3 cellular contexts compared by ENCODE assay signal in the genomic region with DNA sequence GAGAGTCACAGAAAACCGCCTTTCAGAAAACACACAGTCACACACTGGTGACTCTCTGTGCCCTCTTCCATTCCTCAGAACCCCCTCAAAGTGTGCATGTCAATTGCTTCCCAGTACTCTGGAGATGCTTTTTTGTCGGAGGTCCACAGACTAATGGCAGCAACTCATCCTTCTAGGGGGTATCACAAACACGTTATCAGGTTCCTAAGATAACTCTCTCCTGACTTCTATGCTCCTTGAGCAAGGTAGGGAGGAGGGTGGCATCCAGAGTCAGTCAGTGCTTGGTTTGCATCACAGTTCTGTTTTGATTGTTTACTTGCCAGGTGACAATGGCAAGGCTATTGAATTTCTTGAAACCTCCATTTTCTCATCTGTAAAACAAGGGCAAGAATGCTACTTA.
TF ChIP-seq lines count a peak whose summit lies in the region.

No MANE protein-coding gene starts in this region.

TF ChIP-seq in GM23338, 12 proteins besides CTCF, POLR2A, EP300 and RAD21:
- TF ChIP-seq, protein P1, sequence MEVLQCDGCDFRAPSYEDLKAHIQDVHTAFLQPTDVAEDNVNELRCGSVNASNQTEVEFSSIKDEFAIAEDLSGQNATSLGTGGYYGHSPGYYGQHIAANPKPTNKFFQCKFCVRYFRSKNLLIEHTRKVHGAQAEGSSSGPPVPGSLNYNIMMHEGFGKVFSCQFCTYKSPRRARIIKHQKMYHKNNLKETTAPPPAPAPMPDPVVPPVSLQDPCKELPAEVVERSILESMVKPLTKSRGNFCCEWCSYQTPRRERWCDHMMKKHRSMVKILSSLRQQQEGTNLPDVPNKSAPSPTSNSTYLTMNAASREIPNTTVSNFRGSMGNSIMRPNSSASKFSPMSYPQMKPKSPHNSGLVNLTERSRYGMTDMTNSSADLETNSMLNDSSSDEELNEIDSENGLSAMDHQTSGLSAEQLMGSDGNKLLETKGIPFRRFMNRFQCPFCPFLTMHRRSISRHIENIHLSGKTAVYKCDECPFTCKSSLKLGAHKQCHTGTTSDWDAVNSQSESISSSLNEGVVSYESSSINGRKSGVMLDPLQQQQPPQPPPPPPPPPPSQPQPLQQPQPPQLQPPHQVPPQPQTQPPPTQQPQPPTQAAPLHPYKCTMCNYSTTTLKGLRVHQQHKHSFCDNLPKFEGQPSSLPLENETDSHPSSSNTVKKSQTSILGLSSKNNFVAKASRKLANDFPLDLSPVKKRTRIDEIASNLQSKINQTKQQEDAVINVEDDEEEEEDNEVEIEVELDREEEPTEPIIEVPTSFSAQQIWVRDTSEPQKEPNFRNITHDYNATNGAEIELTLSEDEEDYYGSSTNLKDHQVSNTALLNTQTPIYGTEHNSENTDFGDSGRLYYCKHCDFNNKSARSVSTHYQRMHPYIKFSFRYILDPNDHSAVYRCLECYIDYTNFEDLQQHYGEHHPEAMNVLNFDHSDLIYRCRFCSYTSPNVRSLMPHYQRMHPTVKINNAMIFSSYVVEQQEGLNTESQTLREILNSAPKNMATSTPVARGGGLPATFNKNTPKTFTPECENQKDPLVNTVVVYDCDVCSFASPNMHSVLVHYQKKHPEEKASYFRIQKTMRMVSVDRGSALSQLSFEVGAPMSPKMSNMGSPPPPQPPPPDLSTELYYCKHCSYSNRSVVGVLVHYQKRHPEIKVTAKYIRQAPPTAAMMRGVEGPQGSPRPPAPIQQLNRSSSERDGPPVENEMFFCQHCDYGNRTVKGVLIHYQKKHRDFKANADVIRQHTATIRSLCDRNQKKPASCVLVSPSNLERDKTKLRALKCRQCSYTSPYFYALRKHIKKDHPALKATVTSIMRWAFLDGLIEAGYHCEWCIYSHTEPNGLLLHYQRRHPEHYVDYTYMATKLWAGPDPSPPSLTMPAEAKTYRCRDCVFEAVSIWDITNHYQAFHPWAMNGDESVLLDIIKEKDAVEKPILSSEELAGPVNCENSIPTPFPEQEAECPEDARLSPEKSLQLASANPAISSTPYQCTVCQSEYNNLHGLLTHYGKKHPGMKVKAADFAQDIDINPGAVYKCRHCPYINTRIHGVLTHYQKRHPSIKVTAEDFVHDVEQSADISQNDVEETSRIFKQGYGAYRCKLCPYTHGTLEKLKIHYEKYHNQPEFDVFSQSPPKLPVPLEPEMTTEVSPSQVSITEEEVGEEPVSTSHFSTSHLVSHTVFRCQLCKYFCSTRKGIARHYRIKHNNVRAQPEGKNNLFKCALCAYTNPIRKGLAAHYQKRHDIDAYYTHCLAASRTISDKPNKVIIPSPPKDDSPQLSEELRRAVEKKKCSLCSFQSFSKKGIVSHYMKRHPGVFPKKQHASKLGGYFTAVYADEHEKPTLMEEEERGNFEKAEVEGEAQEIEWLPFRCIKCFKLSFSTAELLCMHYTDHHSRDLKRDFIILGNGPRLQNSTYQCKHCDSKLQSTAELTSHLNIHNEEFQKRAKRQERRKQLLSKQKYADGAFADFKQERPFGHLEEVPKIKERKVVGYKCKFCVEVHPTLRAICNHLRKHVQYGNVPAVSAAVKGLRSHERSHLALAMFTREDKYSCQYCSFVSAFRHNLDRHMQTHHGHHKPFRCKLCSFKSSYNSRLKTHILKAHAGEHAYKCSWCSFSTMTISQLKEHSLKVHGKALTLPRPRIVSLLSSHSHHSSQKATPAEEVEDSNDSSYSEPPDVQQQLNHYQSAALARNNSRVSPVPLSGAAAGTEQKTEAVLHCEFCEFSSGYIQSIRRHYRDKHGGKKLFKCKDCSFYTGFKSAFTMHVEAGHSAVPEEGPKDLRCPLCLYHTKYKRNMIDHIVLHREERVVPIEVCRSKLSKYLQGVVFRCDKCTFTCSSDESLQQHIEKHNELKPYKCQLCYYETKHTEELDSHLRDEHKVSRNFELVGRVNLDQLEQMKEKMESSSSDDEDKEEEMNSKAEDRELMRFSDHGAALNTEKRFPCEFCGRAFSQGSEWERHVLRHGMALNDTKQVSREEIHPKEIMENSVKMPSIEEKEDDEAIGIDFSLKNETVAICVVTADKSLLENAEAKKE (CRISPR knock-in tag; IDR thresholded peaks at IDR 0.05), result no peak

TF ChIP-seq in H1, 55 proteins besides CTCF, POLR2A, EP300 and RAD21:
- TF ChIP-seq CEBPB (IDR thresholded peaks at IDR 0.05; ENCODE audit: low read depth, low read length), result no peak
- TF ChIP-seq JUND (IDR thresholded peaks at IDR 0.05; ENCODE audit: low read length), result no peak
- no peak for TF ChIP-seq POLR2AphosphoS5 (IDR thresholded peaks at IDR 0.05; ENCODE audit: low read depth, low read length)
- TF ChIP-seq CHD1 (IDR thresholded peaks at IDR 0.05; ENCODE audit: low read depth, low read length), result no peak
- TF ChIP-seq BCL11A (IDR thresholded peaks at IDR 0.05; ENCODE audit: low read depth in 2 of 2, low read length in 2 of 2), result no peak
- no peak for TF ChIP-seq GABPA (IDR thresholded peaks at IDR 0.05; ENCODE audit: borderline replicate concordance, insufficient read depth, low read length)
- no peak for TF ChIP-seq SP2 (IDR thresholded peaks at IDR 0.05; ENCODE audit: low read length)
- no peak for TF ChIP-seq CREB1 (IDR thresholded peaks at IDR 0.05)
- TF ChIP-seq HDAC2 (IDR thresholded peaks at IDR 0.05; ENCODE audit: borderline replicate concordance in 1 of 2, low read depth in 2 of 2, low read length in 2 of 2), result no peak
- no peak for TF ChIP-seq E2F6 (IDR thresholded peaks at IDR 0.05)
- no peak for TF ChIP-seq SIN3A (conservative IDR thresholded peaks at IDR 0.05 in 1 of 2, IDR thresholded peaks at IDR 0.05 in 1 of 2; ENCODE audit: low read depth in 1 of 2, low read length in 2 of 2)
- TF ChIP-seq CBX5 (IDR thresholded peaks at IDR 0.05; ENCODE audit: low read depth, low read length), result no peak
- no peak for TF ChIP-seq SP1 (IDR thresholded peaks at IDR 0.05; ENCODE audit: low read depth, low read length)

TF ChIP-seq in GM12891, 5 proteins besides CTCF, POLR2A, EP300 and RAD21:
- TF ChIP-seq PAX5 (IDR thresholded peaks at IDR 0.05; ENCODE audit: insufficient read depth, low read length, severe bottlenecking) (no peak), TAF1 (IDR thresholded peaks at IDR 0.05; ENCODE audit: low read depth, low read length) (no peak), POLR2AphosphoS5 (IDR thresholded peaks at IDR 0.05; ENCODE audit: low read depth, low read length) (no peak), SPI1 (IDR thresholded peaks at IDR 0.05; ENCODE audit: low read depth, low read length) (no peak), POU2F2 (IDR thresholded peaks at IDR 0.05; ENCODE audit: low read depth, low read length) (no peak)
